11 cellular contexts compared by ENCODE assay signal in genomic region chr13:99465454-99465853, GRCh38. TPM values are rescaled to one million over a fixed set of nuclear protein-coding genes. Genes with fewer than 3 reads are reported as not detected.
DNase-seq lines count a peak whose midpoint lies in the region; ATAC-seq and TF ChIP-seq lines count a peak whose summit lies in the region.
"Had no signal": no experiment of that assay in that cellular context is flagged by ENCODE, and none has a peak within 500 bp of the region (broad histone marks: within the 10 kb centered on the region; RNA-seq: fewer than 3 reads in every experiment).

No MANE protein-coding gene starts in this region.

- H3K27ac ChIP-seq in hepatocyte, result peak overlapping the region; percentile 65
- H3K27ac ChIP-seq: ascending aorta, RWPE1 had no signal

- no peaks in the 10 kb centered on the region for H3K36me3 ChIP-seq in hepatocyte (replicated peaks; ENCODE audit: insufficient read depth, low read depth)
- H3K36me3 ChIP-seq: ascending aorta had no signal

- no peaks in the 10 kb centered on the region for H3K79me2 ChIP-seq in hepatocyte

- no peak overlapping the region for H3K4me2 ChIP-seq in hepatocyte

- no peak overlapping the region for H2AFZ ChIP-seq in hepatocyte

- 85% methylated on average over 2 of the region's 2 CpGs for WGBS in hepatocyte (ENCODE audit: low lambda C conversion rate, missing lambda C conversion rate)

- no peak overlapping the region for H3K4me3 ChIP-seq in hepatocyte
- H3K4me3 ChIP-seq: ascending aorta had no signal

- ATAC-seq in HG02623 (IDR thresholded peaks at IDR 0.05; ENCODE audit: unreplicated experiment) (no peak), GM19351 (IDR thresholded peaks at IDR 0.05; ENCODE audit: unreplicated experiment) (no peak)

- no peaks in the 10 kb centered on the region for H4K20me1 ChIP-seq in hepatocyte (ENCODE audit: insufficient read depth, poor library complexity, severe bottlenecking)

- DNase-seq in D341Med (ENCODE audit: low spot score) (peak; percentile 82), NCI-H1417 treated with DMSO at 0.1 percent for 48 hours (lab: John Stamatoyannopoulos, UW) (peak; percentile 62), SHP77 treated with DMSO at 0.1 percent for 48 hours (lab: John Stamatoyannopoulos, UW) (peak; percentile 44), hepatocyte (ENCODE audit: low spot score) (no peak), NCI-H1930 (lab: John Stamatoyannopoulos, UW) (no peak)
- DNase-seq: activated CD8-positive, alpha-beta memory T cell treated with anti-CD3 and anti-CD28 coated beads, Interleukin-2, amount 50 U/mL, for 4 hours; H7 had no signal

- no peaks in the 10 kb centered on the region for H3K9me2 ChIP-seq in hepatocyte (replicated peaks; ENCODE audit: insufficient read depth)

- H3K9me3 ChIP-seq in hepatocyte (ENCODE audit: low read depth), result no peaks in the 10 kb centered on the region
- H3K9me3 ChIP-seq: ascending aorta had no signal

- peaks cover 3% of the 10 kb centered on the region for H3K4me1 ChIP-seq in hepatocyte (ENCODE audit: insufficient read depth)
- H3K4me1 ChIP-seq: ascending aorta had no signal

- TF ChIP-seq CTCF in hepatocyte (IDR thresholded peaks at IDR 0.05; ENCODE audit: poor library complexity), result no peak

- H3K27me3 ChIP-seq in hepatocyte, result no peaks in the 10 kb centered on the region
- H3K27me3 ChIP-seq: ascending aorta had no signal

RNA-seq across cellular contexts. Expression of gene TM9SF2, which starts 35.8 kb away (rescaled TPM):
- 272 and 280 TPM in 2 replicates for total RNA-seq in hepatocyte
- polyA plus RNA-seq in hepatocyte, result 160 and 184 TPM in 2 replicates

Comparison
In these comparisons a context has a peak if more than half of its experiments do, and no peak if none do; other contexts are left out.
1. DNase-seq: peak in D341Med (single experiment), NCI-H1417 treated with DMSO at 0.1 percent for 48 hours (single experiment) and SHP77 treated with DMSO at 0.1 percent for 48 hours (single experiment); none in hepatocyte (single experiment) and NCI-H1930 (0 of 2).